In genomic region chr7:129597672-129598071, GRCh38 we compare ENCODE assay signal across 8 cellular contexts.
"Had no signal": no experiment of that assay in that cellular context is flagged by ENCODE, and none has a peak within 500 bp of the region (broad histone marks: within the 10 kb centered on the region; RNA-seq: fewer than 3 reads in every experiment).

No MANE protein-coding gene starts in this region.

- DNase-seq: GDM1, GF-D8 had no signal

- FAIRE-seq: G401.6, GM12878, GM12891, GM12892, GM18507, GM19239 had no signal

- ATAC-seq: GM12878 had no signal

- H3K4me3 ChIP-seq: GM12878 had no signal
